10 cellular contexts compared by ENCODE assay signal in genomic region chr14:96167224-96168148, GRCh38. TPM values are rescaled to one million over a fixed set of nuclear protein-coding genes. Genes with fewer than 3 reads are reported as not detected.
DNase-seq lines count a peak whose midpoint lies in the region; ATAC-seq and TF ChIP-seq lines count a peak whose summit lies in the region.
"Had no signal": no experiment of that assay in that cellular context is flagged by ENCODE, and none has a peak within 500 bp of the region (broad histone marks: within the 10 kb centered on the region; RNA-seq: fewer than 3 reads in every experiment).

No MANE protein-coding gene starts in this region.

- TF ChIP-seq CTCF in choroid plexus epithelial cell (conservative IDR thresholded peaks at IDR 0.05; ENCODE audit: low read depth, low read length) (no peak), lung (IDR thresholded peaks at IDR 0.05; ENCODE audit: control extremely low read depth, extremely low read depth) (no peak)

- H3K4me3 ChIP-seq in choroid plexus epithelial cell (ENCODE audit: low read depth, low read length) (no peak overlapping the region), lung (no peak overlapping the region)

- ATAC-seq in lung (ENCODE audit: insufficient read depth, low FRiP score), result peak; percentile 16
- ATAC-seq in GM21786 (IDR thresholded peaks at IDR 0.05; ENCODE audit: unreplicated experiment), result no peak

- peak; percentile 34 for DNase-seq in COLO829 (ENCODE audit: low spot score)
- peak; percentile 92 for DNase-seq in LoVo (ENCODE audit: low spot score)
- DNase-seq in choroid plexus epithelial cell (ENCODE audit: low read depth), result peak; percentile 87
- no peak for DNase-seq in lung (ENCODE audit: low spot score)
- DNase-seq in DMS79 treated with DMSO at 0.1 percent for 48 hours (lab: John Stamatoyannopoulos, UW), result no peak
- DNase-seq in activated CD4-positive, alpha-beta T cell treated with anti-CD3 and anti-CD28 coated beads for 48 hours, result no peak
- DNase-seq in MV-4-11 (lab: John Stamatoyannopoulos, UW), result no peak
- DNase-seq: cortex of kidney, left cardiac atrium had no signal

- 77 to 79% methylated on average over 8 of the region's 8 CpGs for WGBS in lung, 2 donors

- peaks cover 0 to 8% of the 10 kb centered on the region in 2 donors for H3K4me1 ChIP-seq in lung (ENCODE audit: control insufficient read depth in 2 of 2, insufficient read depth in 2 of 2, low read length in 2 of 2)

- no peaks in the 10 kb centered on the region for H3K27me3 ChIP-seq in lung (ENCODE audit: control insufficient read depth, insufficient read depth)

- no peaks in the 10 kb centered on the region for H3K36me3 ChIP-seq in lung (ENCODE audit: control insufficient read depth in 2 of 2, insufficient read depth in 2 of 2, low read length in 2 of 2)

- H3K27ac ChIP-seq in lung (ENCODE audit: low read depth in 1 of 2, low read length in 1 of 2), result no peak overlapping the region

- no peaks in the 10 kb centered on the region for H3K9me3 ChIP-seq in lung (ENCODE audit: control insufficient read depth in 2 of 2, insufficient read depth in 1 of 2, low read length in 1 of 2)

RNA-seq across cellular contexts. Expression of gene BDKRB2, which starts 37.2 kb away (rescaled TPM):
- 1 to 10 TPM; 2.1 to 2.6 TPM for total RNA-seq in lung
- 1 to 10 TPM in 1 of 2 donors, under 1 TPM in 1; 0.77 to 5.8 TPM for polyA plus RNA-seq in lung

Comparison
In these comparisons a context has a peak if more than half of its experiments do, and no peak if none do; other contexts are left out.
1. DNase-seq: peak in COLO829 (single experiment), LoVo (single experiment) and choroid plexus epithelial cell (single experiment); none in lung (single experiment), DMS79 treated with DMSO at 0.1 percent for 48 hours (single experiment), activated CD4-positive, alpha-beta T cell treated with anti-CD3 and anti-CD28 coated beads for 48 hours (single experiment) and MV-4-11 (single experiment).